Comparison of ENCODE assay signal across 8 cellular contexts in the genomic region with DNA sequence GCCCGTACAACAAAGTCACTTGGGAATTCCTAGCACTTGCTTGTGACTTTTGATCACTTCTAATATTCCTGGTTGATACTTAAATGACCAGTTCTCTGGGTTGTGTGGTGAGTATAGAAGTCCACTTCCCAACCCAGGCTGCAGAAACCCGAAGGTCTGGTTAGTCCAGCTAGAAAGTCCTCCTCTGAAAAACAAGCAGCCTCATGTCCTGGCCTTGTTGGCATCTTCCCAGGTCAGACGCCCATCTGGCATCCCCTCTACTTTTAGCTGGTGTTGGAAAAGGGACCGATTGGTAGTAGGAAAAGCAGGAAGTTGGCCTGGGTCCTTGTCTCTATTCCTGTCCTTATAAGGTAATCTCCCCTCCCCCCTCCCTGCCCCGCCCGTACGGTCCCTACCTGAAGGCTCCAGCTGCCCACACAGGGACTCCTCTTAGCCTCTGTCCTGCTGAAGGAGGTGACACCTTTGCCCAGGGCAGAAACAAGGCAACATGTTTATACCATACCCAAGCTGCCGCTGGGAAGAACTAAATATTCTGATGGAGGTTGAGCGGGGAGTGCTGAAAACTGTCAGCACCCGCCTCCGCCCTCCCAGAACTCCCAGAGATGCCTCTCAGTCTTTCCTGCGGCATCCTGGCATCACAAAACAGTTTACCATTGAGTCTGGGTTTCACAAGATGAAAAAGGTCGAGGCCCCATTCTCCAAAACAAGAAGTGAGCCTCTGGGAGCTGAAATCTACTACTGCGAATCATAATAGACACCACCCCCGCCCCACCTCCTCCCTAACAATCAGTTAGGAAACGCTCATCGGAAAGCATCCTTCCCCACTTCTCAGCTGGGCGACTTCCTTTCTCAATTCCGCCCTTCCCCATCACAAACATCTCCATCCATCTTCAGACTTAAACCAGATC. TPM values are rescaled to one million over a fixed set of nuclear protein-coding genes. Genes with fewer than 3 reads are reported as not detected.
A peak's percentile ranks its signal among the peaks of the same experiment; 100 is the strongest.
DNase-seq lines count a peak whose midpoint lies in the region; ATAC-seq, FAIRE-seq and TF ChIP-seq lines count a peak whose summit lies in the region.

No MANE protein-coding gene starts in this region.

- FAIRE-seq in GM12878 (lab: Jason Lieb, UNC): no peak

- H3K9ac ChIP-seq in GM12878 (ENCODE audit: control insufficient read depth, insufficient read depth, low read length) (peak overlapping the region; percentile 82), rectal smooth muscle tissue (ENCODE audit: low read length) (peak overlapping the region; percentile 71)

- BruUV-seq in GM12878 (replicated peaks; lab: Mats Ljungman, UMichigan): TSS peak; percentile 70

- SMC1A ChIA-PET in GM12878 (lab: Charles Lee; ENCODE audit: uncharacterized antibody, unreplicated experiment): interaction anchor here (0.7 to 1.1 kb wide), 2 partner anchors 9 to 48 kb away, joined by 3 to 4 read pairs; no protein-coding TSS in a partner anchor

- intact Hi-C loops in GM12878 (cut with micrococcal nuclease; ENCODE audit: unreplicated experiment): loop anchor here (10.0 kb wide), 1 partner anchor 910 kb away; a partner anchor contains a TSS

- H3K4me1 ChIP-seq in GM12878 (ENCODE audit: control insufficient read depth, insufficient read depth, low read length) (peaks cover 43% of the 10 kb centered on the region), iPS DF 6.9 (ENCODE audit: control insufficient read depth, insufficient read depth, low read length) (peaks cover 1% of the 10 kb centered on the region; the same call in 1 of the 2 replicates), rectal smooth muscle tissue (ENCODE audit: control insufficient read depth, insufficient read depth, low read length) (peaks cover 12% of the 10 kb centered on the region)

- peak; percentile 39 for ATAC-seq in GM12878

- H3K9me3 ChIP-seq in GM12878 (replicated peaks; ENCODE audit: control insufficient read depth, insufficient read depth, low read length) (no peaks in the 10 kb centered on the region), iPS DF 6.9 (ENCODE audit: control insufficient read depth, insufficient read depth, low read length) (no peaks in the 10 kb centered on the region)

- H3K4me3 ChIP-seq in GM12878: peak overlapping the region; percentile 91
- peak overlapping the region; percentile 70; the same call in 1 of the 2 replicates for H3K4me3 ChIP-seq in iPS DF 6.9 (ENCODE audit: low read length)
- H3K4me3 ChIP-seq in rectal smooth muscle tissue (ENCODE audit: low read length): peak overlapping the region; percentile 77

- CTCF ChIA-PET in GM12878 (lab: Yijun Ruan, JAX): interaction anchor here (0.6 to 7.5 kb wide), 3 partner anchors 11 to 119 kb away, joined by 3 to 42 read pairs (median 5); no protein-coding TSS in a partner anchor
- CTCF ChIA-PET in GM10248 (lab: Yijun Ruan, JAX): interaction anchor here (0.7 to 1.2 kb wide), 4 partner anchors 11 to 20 kb away, joined by 3 to 4 read pairs (median 3); no protein-coding TSS in a partner anchor

- TF ChIP-seq CTCF in GM20000 (IDR thresholded peaks at IDR 0.05; ENCODE audit: extremely low read depth, missing control alignments): no peak
- 0 out of 6 replicates have a peak, but pooled peaks of 1 of the 3 experiments have one; percentile 1 for TF ChIP-seq CTCF in GM12878 (IDR thresholded peaks at IDR 0.05 in 2 of 3, conservative IDR thresholded peaks at IDR 0.05 in 1 of 3; ENCODE audit: control insufficient read depth in 2 of 3, extremely low read depth in 1 of 3, insufficient read depth in 1 of 3, low read depth in 3 of 3, low read length in 3 of 3)
- no peak for TF ChIP-seq CTCF in GM10248 (IDR thresholded peaks at IDR 0.05; ENCODE audit: control extremely low read depth, extremely low read depth, low read depth, missing control alignments)

- RAD21 ChIA-PET in GM12878 (lab: Charles Lee; ENCODE audit: unreplicated experiment): interaction anchor here (1.5 kb wide), 1 partner anchor 47 kb away, joined by 3 read pairs; no protein-coding TSS in a partner anchor

- no peak for TF ChIP-seq RAD21 in GM12878 (IDR thresholded peaks at IDR 0.05; ENCODE audit: insufficient read depth, low read depth, low read length)

- peak; percentile 12; the same call in 1 of the 2 replicates for TF ChIP-seq POLR2A in GM12878 (IDR thresholded peaks at IDR 0.05; ENCODE audit: low read depth, low read length)

- TF ChIP-seq EP300 in GM12878 (IDR thresholded peaks at IDR 0.05; ENCODE audit: borderline replicate concordance in 1 of 2, control insufficient read depth in 1 of 2, low read depth in 2 of 2, low read length in 2 of 2): no peak

- peak overlapping the region; percentile 90 for H3K27ac ChIP-seq in GM12878 (ENCODE audit: control insufficient read depth, insufficient read depth)
- no peak overlapping the region for H3K27ac ChIP-seq in iPS DF 6.9 (ENCODE audit: low read length)
- peak overlapping the region; percentile 91 for H3K27ac ChIP-seq in rectal smooth muscle tissue (ENCODE audit: low read depth, low read length)

- under 1% methylated on average over 16 of the region's 19 CpGs for WGBS in GM12878 (ENCODE audit: insufficient coverage, insufficient replicate concordance, low lambda C conversion rate, missing lambda C conversion rate)
- WGBS in iPS DF 6.9 (ENCODE audit: insufficient coverage, insufficient read length): no CpG with 5 or more reads among the region's 19 CpGs

- H3K4me2 ChIP-seq in GM12878 (ENCODE audit: control insufficient read depth, insufficient read depth): peak overlapping the region; percentile 90

- peaks cover 12 to 19% of the 10 kb centered on the region in 2 experiments for H3K36me3 ChIP-seq in GM12878 (ENCODE audit: control insufficient read depth in 2 of 2, insufficient read depth in 2 of 2, low read length in 1 of 2)
- H3K36me3 ChIP-seq in iPS DF 6.9 (ENCODE audit: control insufficient read depth, insufficient read depth, low read length): peaks cover 5% of the 10 kb centered on the region; the same call in 1 of the 2 replicates
- H3K36me3 ChIP-seq in rectal smooth muscle tissue (ENCODE audit: control insufficient read depth, insufficient read depth, low read length): peaks cover 28% of the 10 kb centered on the region

- DNase-seq in AG20443 (ENCODE audit: low spot score) (peak; percentile 57), GM20000 (ENCODE audit: low spot score) (peak; percentile 66), OCI-M1 (lab: John Stamatoyannopoulos, UW) (peak; percentile 41), GM12878 (ENCODE audit: low read depth, low spot score) (no peak), iPS DF 6.9 (ENCODE audit: low read depth, low spot score) (no peak), UCSD-AML1 (lab: John Stamatoyannopoulos, UW; ENCODE audit: unreplicated experiment) (no peak), GM10248 (ENCODE audit: extremely low spot score) (no peak)

- H3K27me3 ChIP-seq in GM12878 (replicated peaks in 1 of 2; ENCODE audit: control insufficient read depth in 2 of 2, insufficient read depth in 2 of 2, low read length in 1 of 2): no peaks in the 10 kb centered on the region
- no peaks in the 10 kb centered on the region for H3K27me3 ChIP-seq in iPS DF 6.9 (ENCODE audit: control insufficient read depth, insufficient read depth, low read length)
- no peaks in the 10 kb centered on the region for H3K27me3 ChIP-seq in rectal smooth muscle tissue (ENCODE audit: control insufficient read depth, insufficient read depth, low read length)

- POLR2A ChIA-PET in GM12878 (lab: Charles Lee): interaction anchor here (0.6 to 5.1 kb wide), 7 partner anchors 29 to 62 kb away, joined by 3 to 27 read pairs (median 4); a partner anchor contains a TSS
- POLR2A ChIA-PET in GM10248 (lab: Yijun Ruan, JAX): interaction anchor here (1.1 kb wide), 1 partner anchor 565 kb away, joined by 4 read pairs; a partner anchor contains a TSS

- no peaks in the 10 kb centered on the region for H4K20me1 ChIP-seq in GM12878 (ENCODE audit: control insufficient read depth, insufficient read depth)

- H2AFZ ChIP-seq in GM12878 (ENCODE audit: control insufficient read depth, low read depth, low read length): peak overlapping the region; percentile 9

- in situ Hi-C loops in GM12878 (cut with MboI): no loop called here

- H3K79me2 ChIP-seq in GM12878 (ENCODE audit: control insufficient read depth, insufficient read depth, low read length): peaks cover 58% of the 10 kb centered on the region

RNA-seq across cellular contexts. Expression of a gene that starts 1.3 kb away (rescaled TPM):
- total RNA-seq in GM12878 (2013; cell fraction: nucleolus; rRNA removed): 163 and 168 TPM in 2 replicates
- total RNA-seq in GM12878 (2014; rRNA removed) (69.8 and 87.5 TPM in 2 replicates), GM12878 (2014; rRNA removed; fragmentation: Illumina TruSeq; extraction: Trizol) (30.6 and 33.1 TPM in 2 replicates), GM12878 (2021) (93.4 and 107 TPM in 2 replicates)
- 26.3 TPM for polyA plus RNA-seq in GM12878 (2011; ENCODE audit: low read depth)
- polyA plus RNA-seq in GM12878 (2011; rRNA removed) (18.6 and 38.7 TPM in 2 replicates), GM12878 (2014; fragmentation: Illumina TruSeq; extraction: Trizol) (8.7 and 26.2 TPM in 2 replicates), GM12878 (2014; fragmentation: Nextera tagmentation; extraction: Ambion mirVana) (under 1 TPM; 0.18 to 0.95 TPM), GM12878 (2014; rRNA removed) (78.0 and 103 TPM in 2 replicates), GM12878 (2016; fragmentation: Nextera tagmentation; extraction: Ambion mirVana) (10 to 100 TPM; 10.4 to 40.8 TPM)
- polyA plus RNA-seq in GM12878 (2011; cell fraction: cytosol; rRNA removed): 48.0 and 68.9 TPM in 2 replicates
- 156 and 202 TPM in 2 replicates for polyA plus RNA-seq in GM12878 (2011; cell fraction: nucleus; rRNA removed)
- polyA plus RNA-seq in GM12878 (2012): 56.9 and 62.2 TPM in 2 replicates
- 49.2 and 105 TPM in 2 replicates for polyA minus RNA-seq in GM12878 (2011; rRNA and poly(A)+ RNA removed)
- polyA minus RNA-seq in GM12878 (2011; cell fraction: cytosol; rRNA and poly(A)+ RNA removed): 31.7 and 37.9 TPM in 2 replicates
- polyA minus RNA-seq in GM12878 (2011; cell fraction: nucleus; rRNA and poly(A)+ RNA removed): 52.8 and 89.5 TPM in 2 replicates

RNA-seq across cellular contexts. Expression of a gene that starts 39.4 kb away (rescaled TPM):
- total RNA-seq in GM12878 (2013; cell fraction: nucleolus; rRNA removed): 2.8 and 4.9 TPM in 2 replicates
- total RNA-seq in GM12878 (2014; rRNA removed) (6.6 and 7.0 TPM in 2 replicates), GM12878 (2014; rRNA removed; fragmentation: Illumina TruSeq; extraction: Trizol) (4.7 and 5.3 TPM in 2 replicates), GM12878 (2021) (5.1 and 6.3 TPM in 2 replicates)
- polyA plus RNA-seq in GM12878 (2011; ENCODE audit: low read depth): 2.8 TPM
- polyA plus RNA-seq in GM12878 (2011; rRNA removed) (3.9 and 4.5 TPM in 2 replicates), GM12878 (2014; fragmentation: Illumina TruSeq; extraction: Trizol) (3.5 and 8.0 TPM in 2 replicates), GM12878 (2014; fragmentation: Nextera tagmentation; extraction: Ambion mirVana) (under 1 TPM in 1 of 2 experiments, not detected in 1; 0.35 TPM), GM12878 (2014; rRNA removed) (8.5 and 8.9 TPM in 2 replicates), GM12878 (2016; fragmentation: Nextera tagmentation; extraction: Ambion mirVana) (1 to 10 TPM; 6.3 to 7.8 TPM)
- 7.1 and 8.4 TPM in 2 replicates for polyA plus RNA-seq in GM12878 (2011; cell fraction: cytosol; rRNA removed)
- polyA plus RNA-seq in GM12878 (2011; cell fraction: nucleus; rRNA removed): 3.3 and 5.9 TPM in 2 replicates
- 6.4 and 7.2 TPM in 2 replicates for polyA plus RNA-seq in GM12878 (2012)
- polyA minus RNA-seq in GM12878 (2011; rRNA and poly(A)+ RNA removed): 3.1 and 4.8 TPM in 2 replicates
- polyA minus RNA-seq in GM12878 (2011; cell fraction: cytosol; rRNA and poly(A)+ RNA removed): 1.6 and 1.8 TPM in 2 replicates
- 0.97 and 1.7 TPM in 2 replicates for polyA minus RNA-seq in GM12878 (2011; cell fraction: nucleus; rRNA and poly(A)+ RNA removed)

RNA-seq across cellular contexts. Expression of a gene that starts 48.8 kb away (rescaled TPM):
- 156 and 196 TPM in 2 replicates for total RNA-seq in GM12878 (2013; cell fraction: nucleolus; rRNA removed)
- total RNA-seq in GM12878 (2014; rRNA removed): 33.8 and 39.1 TPM in 2 replicates
- total RNA-seq in GM12878 (2014; rRNA removed; fragmentation: Illumina TruSeq; extraction: Trizol): 20.6 and 20.8 TPM in 2 replicates
- 55.7 and 63.1 TPM in 2 replicates for total RNA-seq in GM12878 (2021)
- 25.3 TPM for polyA plus RNA-seq in GM12878 (2011; ENCODE audit: low read depth)
- 28.0 and 47.0 TPM in 2 replicates for polyA plus RNA-seq in GM12878 (2011; rRNA removed)
- polyA plus RNA-seq in GM12878 (2011; cell fraction: cytosol; rRNA removed): 32.9 and 43.9 TPM in 2 replicates
- 185 and 188 TPM in 2 replicates for polyA plus RNA-seq in GM12878 (2011; cell fraction: nucleus; rRNA removed)
- 37.0 and 38.4 TPM in 2 replicates for polyA plus RNA-seq in GM12878 (2012)
- polyA plus RNA-seq in GM12878 (2014; fragmentation: Illumina TruSeq; extraction: Trizol): 16.6 and 39.2 TPM in 2 replicates
- polyA plus RNA-seq in GM12878 (2014; fragmentation: Nextera tagmentation; extraction: Ambion mirVana): 1 to 10 TPM in 1 of 2 experiments, under 1 TPM in 1; 0.89 to 1.9 TPM
- polyA plus RNA-seq in GM12878 (2014; rRNA removed): 46.2 and 57.3 TPM in 2 replicates
- polyA plus RNA-seq in GM12878 (2016; fragmentation: Nextera tagmentation; extraction: Ambion mirVana): 10 to 100 TPM; 25.7 to 29.3 TPM
- polyA minus RNA-seq in GM12878 (2011; rRNA and poly(A)+ RNA removed): 56.7 and 73.3 TPM in 2 replicates
- 15.3 and 19.2 TPM in 2 replicates for polyA minus RNA-seq in GM12878 (2011; cell fraction: cytosol; rRNA and poly(A)+ RNA removed)
- 76.4 and 113 TPM in 2 replicates for polyA minus RNA-seq in GM12878 (2011; cell fraction: nucleus; rRNA and poly(A)+ RNA removed)

RNA-seq across cellular contexts. Expression of a gene that starts 53.8 kb away (rescaled TPM):
- total RNA-seq in GM12878 (2013; cell fraction: nucleolus; rRNA removed): 42.3 and 42.8 TPM in 2 replicates
- total RNA-seq in GM12878 (2014; rRNA removed) (50.4 and 65.1 TPM in 2 replicates), GM12878 (2014; rRNA removed; fragmentation: Illumina TruSeq; extraction: Trizol) (37.1 and 37.9 TPM in 2 replicates), GM12878 (2021) (48.1 and 53.4 TPM in 2 replicates)
- 24.6 TPM for polyA plus RNA-seq in GM12878 (2011; ENCODE audit: low read depth)
- polyA plus RNA-seq in GM12878 (2011; rRNA removed) (47.4 and 54.6 TPM in 2 replicates), GM12878 (2014; fragmentation: Illumina TruSeq; extraction: Trizol) (43.9 and 48.6 TPM in 2 replicates), GM12878 (2014; fragmentation: Nextera tagmentation; extraction: Ambion mirVana) (10 to 100 TPM; 11.9 to 15.9 TPM), GM12878 (2014; rRNA removed) (50.0 and 50.8 TPM in 2 replicates), GM12878 (2016; fragmentation: Nextera tagmentation; extraction: Ambion mirVana) (1 to 10 TPM; 6.2 to 7.8 TPM)
- polyA plus RNA-seq in GM12878 (2011; cell fraction: cytosol; rRNA removed): 70.1 and 74.6 TPM in 2 replicates
- 35.7 and 38.5 TPM in 2 replicates for polyA plus RNA-seq in GM12878 (2011; cell fraction: nucleus; rRNA removed)
- polyA plus RNA-seq in GM12878 (2012): 33.3 and 35.5 TPM in 2 replicates
- 46.8 and 52.2 TPM in 2 replicates for polyA minus RNA-seq in GM12878 (2011; rRNA and poly(A)+ RNA removed)
- polyA minus RNA-seq in GM12878 (2011; cell fraction: cytosol; rRNA and poly(A)+ RNA removed): 24.2 and 27.9 TPM in 2 replicates
- polyA minus RNA-seq in GM12878 (2011; cell fraction: nucleus; rRNA and poly(A)+ RNA removed): 11.6 and 18.6 TPM in 2 replicates

Comparison
In these comparisons a context has a peak if more than half of its experiments do, and no peak if none do; other contexts are left out.
1. DNase-seq: peak in AG20443 (single experiment), GM20000 (single experiment) and OCI-M1 (single experiment); none in GM12878 (single experiment), iPS DF 6.9 (single experiment), UCSD-AML1 (single experiment) and GM10248 (single experiment).
2. Peak in every context shown above with its lines, with median percentiles within 50 percentile points of each other: H3K4me3 ChIP-seq.